Comparison of ENCODE assay signal across 10 cellular contexts in the genomic region with DNA sequence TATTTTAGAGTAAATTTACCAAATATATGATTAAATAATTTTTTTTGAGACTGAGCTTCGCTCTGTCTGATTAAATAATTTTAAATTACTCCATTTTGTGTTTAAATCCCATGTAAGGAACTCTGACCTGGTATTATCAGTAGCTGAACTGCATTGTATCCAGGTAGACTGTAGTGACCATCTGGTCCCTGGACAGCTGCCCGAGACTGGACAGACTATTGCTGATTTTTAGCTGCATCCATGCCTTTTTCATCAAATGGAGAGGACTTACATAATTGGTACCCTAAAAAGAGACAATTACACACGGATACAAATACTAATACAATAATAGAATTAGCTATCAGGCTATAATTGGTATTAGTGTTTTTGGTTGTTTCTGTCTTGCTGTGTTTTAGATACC. TPM values are rescaled to one million over a fixed set of nuclear protein-coding genes. Genes with fewer than 3 reads are reported as not detected.
"Had no signal": no experiment of that assay in that cellular context is flagged by ENCODE, and none has a peak within 500 bp of the region (broad histone marks: within the 10 kb centered on the region; RNA-seq: fewer than 3 reads in every experiment).

No MANE protein-coding gene starts in this region.

- H3K36me3 ChIP-seq: HAP-1 had no signal

- H3K4me3 ChIP-seq: GM23248, HAP-1 had no signal

- H3K9me3 ChIP-seq: HAP-1 had no signal

- H3K27ac ChIP-seq: GM23248, HL-60 had no signal

- DNase-seq: GM23248, GOT3, H7, HFFc6, KBM-7 had no signal

RNA-seq across cellular contexts. Expression of gene OLFM3, which starts 20.6 kb away (rescaled TPM):
- total RNA-seq: GM23248, HepG2, HFFc6, HT1080 had no signal
- polyA plus RNA-seq: GM23248, HepG2, IgD-negative memory B cell had no signal
